ENCODE assay signal across 1 cellular context in genomic region chr1:212814989-212815388, GRCh38.
TF ChIP-seq lines count a peak whose summit lies in the region.

No MANE protein-coding gene starts in this region.

TF ChIP-seq in HCT116, 20 proteins besides CTCF, POLR2A, EP300 and RAD21 (continued from another document):
- TF ChIP-seq YY1 (IDR thresholded peaks at IDR 0.05; ENCODE audit: extremely low read depth, insufficient replicate concordance, low read depth, low read length) = no peak
- TF ChIP-seq ATF3 (IDR thresholded peaks at IDR 0.05) = no peak
- no peak for TF ChIP-seq MAX (IDR thresholded peaks at IDR 0.05)
- no peak for TF ChIP-seq TCF7L2 (IDR thresholded peaks at IDR 0.05; ENCODE audit: borderline replicate concordance, extremely low read depth, insufficient read depth, insufficient read length)
- no peak for TF ChIP-seq POLR2AphosphoS5 (IDR thresholded peaks at IDR 0.05; ENCODE audit: low read depth, low read length)
- no peak for TF ChIP-seq ELF1 (IDR thresholded peaks at IDR 0.05; ENCODE audit: borderline replicate concordance, low read depth)
- TF ChIP-seq SIN3A (IDR thresholded peaks at IDR 0.05; ENCODE audit: low read depth) = no peak
- TF ChIP-seq REST (IDR thresholded peaks at IDR 0.05; ENCODE audit: low read depth) = no peak
